ENCODE assay signal across 8 cellular contexts in the genomic region with DNA sequence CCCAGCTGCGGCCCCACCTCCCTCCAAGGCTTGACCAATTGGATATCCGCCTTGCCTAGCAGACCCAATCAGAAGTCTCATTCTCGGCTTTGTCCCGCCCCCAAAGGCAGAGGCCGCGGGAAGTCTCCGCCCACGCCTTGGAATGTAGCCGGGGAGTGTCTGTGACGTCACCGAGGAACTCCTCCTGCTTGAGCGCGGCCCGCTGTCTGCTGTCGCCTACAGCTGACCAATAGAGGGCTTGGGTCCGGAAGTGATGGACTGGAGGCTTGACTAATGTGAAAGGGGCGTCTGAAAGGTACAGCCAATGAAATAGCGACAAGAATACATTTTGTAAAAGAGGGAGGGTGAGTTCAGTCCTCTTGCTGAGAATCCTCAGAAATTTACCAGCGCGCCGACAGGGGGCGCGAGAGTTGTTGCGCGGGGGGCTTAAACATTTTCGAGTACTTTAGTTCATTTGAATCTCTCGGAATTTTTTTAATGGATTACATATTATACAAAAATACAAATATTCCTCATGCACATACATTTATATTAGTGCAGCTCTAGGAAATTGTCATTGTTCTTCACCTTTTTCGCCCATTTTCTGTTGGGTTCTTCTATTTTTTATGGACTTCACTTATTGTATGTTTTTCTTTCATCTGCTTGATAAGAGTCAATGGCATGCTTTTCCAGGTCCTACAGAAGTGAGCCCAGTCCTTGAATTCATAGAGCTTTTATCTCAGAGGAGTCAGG. TPM values are rescaled to one million over a fixed set of nuclear protein-coding genes. Genes with fewer than 3 reads are reported as not detected.
DNase-seq lines count a peak whose midpoint lies in the region; ATAC-seq, FAIRE-seq and TF ChIP-seq lines count a peak whose summit lies in the region.

No MANE protein-coding gene starts in this region.

- H3K9me3 ChIP-seq in keratinocyte (ENCODE audit: control insufficient read depth, low read depth, low read length), result no peaks in the 10 kb centered on the region

- DNase-seq in AG20443 (ENCODE audit: low spot score) (peak; percentile 96), NCI-H446 treated with DMSO at 0.1 percent for 48 hours (lab: John Stamatoyannopoulos, UW) (peak; percentile 99), chondrocyte (ENCODE audit: low spot score) (peak; percentile 99), keratinocyte (ENCODE audit: low read depth, low spot score) (peak; percentile 94)
- peak; percentile 96 for DNase-seq in activated CD4-positive, alpha-beta T cell treated with anti-CD3 and anti-CD28 coated beads for 1 hour
- DNase-seq in stimulated activated CD4-positive, alpha-beta T cell treated with anti-CD3 and anti-CD28 coated beads, Interleukin-12 subunit alpha, Interleukin-12 subunit beta, amount 100 ng/mL, for 48 hours (ENCODE audit: low read depth in 2 of 3, low spot score in 1 of 3), result peak; percentile 94 to 99 (median 98)

- peak overlapping the region; percentile 92 for H3K27ac ChIP-seq in keratinocyte (ENCODE audit: control insufficient read depth, insufficient read depth, low read length)

- peak overlapping the region; percentile 96 for H3K27ac Mint-ChIP-seq in chondrocyte (ENCODE audit: unreplicated experiment)

- peak; percentile 97 for ATAC-seq in GM19043 (IDR thresholded peaks at IDR 0.05; ENCODE audit: low read depth, unreplicated experiment)
- peak; percentile 96 for ATAC-seq in HG03432 (IDR thresholded peaks at IDR 0.05; ENCODE audit: unreplicated experiment)

- H4K20me1 ChIP-seq in keratinocyte (ENCODE audit: control insufficient read depth, extremely low read depth, insufficient read depth, low read length), result peaks cover 3% of the 10 kb centered on the region

- peaks cover 6% of the 10 kb centered on the region for H3K36me3 Mint-ChIP-seq in chondrocyte (ENCODE audit: low read depth)

- H3K4me1 Mint-ChIP-seq in chondrocyte (ENCODE audit: low read depth), result peaks cover 45% of the 10 kb centered on the region

- no peaks in the 10 kb centered on the region for H3K27me3 ChIP-seq in keratinocyte (ENCODE audit: control insufficient read depth, extremely low read depth, insufficient read depth, low read length)

- H3K4me3 ChIP-seq in keratinocyte (ENCODE audit: control insufficient read depth in 2 of 3, extremely low read depth in 1 of 3, insufficient read depth in 2 of 3, low read depth in 1 of 3, low read length in 3 of 3), result peak overlapping the region; percentile 63 to 92 (median 90)

- peak overlapping the region; percentile 96 for H3K9ac ChIP-seq in keratinocyte (ENCODE audit: control insufficient read depth, extremely low read depth, insufficient read depth, low read length)

- no peaks in the 10 kb centered on the region for H3K9me3 Mint-ChIP-seq in chondrocyte (ENCODE audit: low read depth)

- H3K27me3 Mint-ChIP-seq in chondrocyte (ENCODE audit: low read depth), result no peaks in the 10 kb centered on the region

- H3K9me1 ChIP-seq in keratinocyte (ENCODE audit: control insufficient read depth, extremely low read depth, insufficient read depth, low read length), result no peaks in the 10 kb centered on the region

- H2AFZ ChIP-seq in keratinocyte (ENCODE audit: control insufficient read depth, low read length), result peak overlapping the region; percentile 95

- peak; percentile 98 for TF ChIP-seq CTCF in chondrocyte (IDR thresholded peaks at IDR 0.05)
- TF ChIP-seq CTCF in keratinocyte (optimal IDR thresholded peaks at IDR 0.05 in 1 of 3, IDR thresholded peaks at IDR 0.05 in 1 of 3, conservative IDR thresholded peaks at IDR 0.05 in 1 of 3; ENCODE audit: extremely low read depth in 1 of 3, insufficient read depth in 2 of 3, low read length in 3 of 3), result peak; percentile 59 to 88 (median 80)

- peaks cover 37% of the 10 kb centered on the region for H3K79me2 ChIP-seq in keratinocyte (ENCODE audit: control insufficient read depth, insufficient read depth, low read length)

- H3K4me2 ChIP-seq in keratinocyte (ENCODE audit: control insufficient read depth, extremely low read depth, insufficient read depth, low read depth, low read length), result peak overlapping the region; percentile 78

- peaks cover 23% of the 10 kb centered on the region for H3K4me1 ChIP-seq in keratinocyte (ENCODE audit: control insufficient read depth, extremely low read depth, insufficient read depth, low read length)

- FAIRE-seq in keratinocyte (lab: Jason Lieb, UNC), result peak; percentile 58

- peak overlapping the region; percentile 96 for H3K4me3 Mint-ChIP-seq in chondrocyte (ENCODE audit: unreplicated experiment)

- no peaks in the 10 kb centered on the region for H3K36me3 ChIP-seq in keratinocyte (ENCODE audit: control insufficient read depth in 2 of 2, extremely low read depth in 1 of 2, insufficient read depth in 2 of 2, low read length in 2 of 2)

- dilution Hi-C loops in keratinocyte (cut with MboI; ENCODE audit: extremely low pct_ligation_motif_present, low sequenced_read_pairs), result no loop called here

RNA-seq across cellular contexts. Expression of a gene that starts 0.4 kb away (rescaled TPM):
- 217 to 294 TPM (median 223 TPM) in 3 replicates for total RNA-seq in chondrocyte
- polyA plus RNA-seq in keratinocyte, result 8.6 to 15.9 TPM (median 12.8 TPM) in 3 replicates
- polyA plus RNA-seq in keratinocyte (2011; ENCODE audit: low read depth), result 3.7 TPM
- polyA plus RNA-seq in keratinocyte (2011; cell fraction: cytosol; rRNA removed), result 8.2 and 11.6 TPM in 2 replicates
- 28.8 and 29.1 TPM in 2 replicates for polyA plus RNA-seq in keratinocyte (2011; cell fraction: nucleus; rRNA removed)
- 6.9 and 13.8 TPM in 2 replicates for polyA plus RNA-seq in keratinocyte (2012; ENCODE audit: low replicate concordance)
- 18.3 to 36.5 TPM (median 21.4 TPM) in 3 replicates for polyA minus RNA-seq in keratinocyte
- polyA minus RNA-seq in keratinocyte (2011; cell fraction: cytosol; rRNA and poly(A)+ RNA removed), result 17.1 TPM
- polyA minus RNA-seq in keratinocyte (2011; cell fraction: nucleus; rRNA and poly(A)+ RNA removed), result 40.2 and 45.5 TPM in 2 replicates

Comparison
In these comparisons a context has a peak if more than half of its experiments do, and no peak if none do; other contexts are left out.
1. Peak in every context shown above with its lines: DNase-seq, ATAC-seq, H3K4me3 ChIP-seq and H3K27ac ChIP-seq.